8 cellular contexts compared by ENCODE assay signal in genomic region chr14:85529803-85530574, GRCh38. TPM values are rescaled to one million over a fixed set of nuclear protein-coding genes. Genes with fewer than 3 reads are reported as not detected.
DNase-seq lines count a peak whose midpoint lies in the region; FAIRE-seq and TF ChIP-seq lines count a peak whose summit lies in the region.

FLRT2 (plus strand) TSS chr14:85530144; CDS start chr14:85621515, 91,371 bp downstream.

- H3K36me3 Mint-ChIP-seq in astrocyte (ENCODE audit: low read depth, unreplicated experiment) = peaks cover 13% of the 10 kb centered on the region

- TF ChIP-seq CTCF in HEK293 (tag by site-specific recombination; IDR thresholded peaks at IDR 0.05) = no peak
- TF ChIP-seq CTCF in astrocyte (IDR thresholded peaks at IDR 0.05; ENCODE audit: insufficient read depth, low read depth, low read length) = no peak

- H3K27ac ChIP-seq in HEK293 (ENCODE audit: extremely low read depth, low read depth, low read length) (peak within 1 kb of the TSS; percentile 95; the same call in 1 of the 2 replicates), astrocyte (ENCODE audit: low read depth, low read length) (peak within 1 kb of the TSS; percentile 74), Karpas-422 (ENCODE audit: low read length) (no peak within 1 kb of the TSS)

- H4K20me1 ChIP-seq in astrocyte (ENCODE audit: insufficient read depth, low read length) = peaks cover 4% of the 10 kb centered on the region
- no peaks in the 10 kb centered on the region for H4K20me1 ChIP-seq in Karpas-422 (ENCODE audit: insufficient read depth, low read depth, low read length)

- H3K9me3 ChIP-seq in HEK293 (ENCODE audit: control insufficient read depth, insufficient read depth, low read depth, low read length) (no peaks in the 10 kb centered on the region), astrocyte (ENCODE audit: insufficient read depth, low read depth, low read length) (no peaks in the 10 kb centered on the region), Karpas-422 (ENCODE audit: low read length) (peaks cover 37% of the 10 kb centered on the region)

- H3K4me3 ChIP-seq in HEK293 (ENCODE audit: low read depth, low read length) (peak within 1 kb of the TSS; percentile 94), astrocyte (ENCODE audit: insufficient read depth, low read depth, low read length) (peak within 1 kb of the TSS; percentile 66), iPS-11a (ENCODE audit: low read depth, low read length) (peak within 1 kb of the TSS; percentile 72), Karpas-422 (ENCODE audit: low read length) (no peak within 1 kb of the TSS)

- peaks cover 16% of the 10 kb centered on the region for H3K4me1 Mint-ChIP-seq in astrocyte (ENCODE audit: low read depth, unreplicated experiment)

- peak within 1 kb of the TSS; percentile 95 for H3K4me3 Mint-ChIP-seq in astrocyte (ENCODE audit: unreplicated experiment)

- POLR2A ChIA-PET in HEK293 (lab: Yijun Ruan, JAX) = no interaction called here

- H3K9me3 Mint-ChIP-seq in astrocyte (ENCODE audit: unreplicated experiment) = no peaks in the 10 kb centered on the region

- CTCF ChIA-PET in HEK293 (lab: Yijun Ruan, JAX) = interaction anchor here (0.5 to 1.8 kb wide), 6 partner anchors 9 to 1056 kb away, joined by 3 to 4 read pairs (median 3); no protein-coding TSS in a partner anchor

- in situ Hi-C loops in G401 (cut with HindIII; ENCODE audit: low sequenced_read_pairs) = no loop called here

- peak within 1 kb of the TSS; percentile 99 for H3K4me2 ChIP-seq in astrocyte (ENCODE audit: low read length)
- no peak within 1 kb of the TSS for H3K4me2 ChIP-seq in Karpas-422 (ENCODE audit: low read depth, low read length, poor library complexity, severe bottlenecking)

- no peak for FAIRE-seq in astrocyte (lab: Jason Lieb, UNC)

- no peaks in the 10 kb centered on the region for H3K27me3 Mint-ChIP-seq in astrocyte (ENCODE audit: low read depth, unreplicated experiment)

- H3K27me3 ChIP-seq in astrocyte (ENCODE audit: insufficient read depth, low read length) (peaks cover 11% of the 10 kb centered on the region), Karpas-422 (ENCODE audit: low read length) (no peaks in the 10 kb centered on the region)

- H2AFZ ChIP-seq in astrocyte (ENCODE audit: low read depth, low read length) = peak within 1 kb of the TSS; percentile 91
- no peak within 1 kb of the TSS for H2AFZ ChIP-seq in Karpas-422 (ENCODE audit: low read length)

- 0 out of 2 replicates have a peak, but pooled peaks cover 4% of the 10 kb centered on the region for H3K9me2 ChIP-seq in Karpas-422 (replicated peaks; ENCODE audit: insufficient read depth, low read length)

- H3K27ac Mint-ChIP-seq in astrocyte (ENCODE audit: unreplicated experiment) = peak within 1 kb of the TSS; percentile 99

- H3K4me1 ChIP-seq in HEK293 (ENCODE audit: control insufficient read depth, insufficient read depth, low read length) (peaks cover 13% of the 10 kb centered on the region), astrocyte (ENCODE audit: insufficient read depth, low read length) (peaks cover 61% of the 10 kb centered on the region), Karpas-422 (ENCODE audit: low read length) (no peaks in the 10 kb centered on the region)

- no peaks in the 10 kb centered on the region for H3K36me3 ChIP-seq in HEK293 (ENCODE audit: control insufficient read depth in 2 of 2, insufficient read depth in 1 of 2, low read length in 2 of 2)
- no peaks in the 10 kb centered on the region for H3K36me3 ChIP-seq in astrocyte (ENCODE audit: insufficient read depth, low read length)
- no peaks in the 10 kb centered on the region for H3K36me3 ChIP-seq in Karpas-422 (ENCODE audit: insufficient read depth, low read length)

- DNase-seq in astrocyte (ENCODE audit: low read depth) (no peak), retina (peak; percentile 85), Karpas-422 (no peak), G401 (ENCODE audit: low spot score) (no peak), Kasumi-1 (lab: John Stamatoyannopoulos, UW) (no peak)
- no peak for DNase-seq in stimulated activated CD8-positive, alpha-beta memory T cell treated with anti-CD3 and anti-CD28 coated beads, Interleukin-4, amount 100 ng/mL, for 48 hours

- H3K9ac ChIP-seq in astrocyte (ENCODE audit: low read length) (peak within 1 kb of the TSS; percentile 87), Karpas-422 (ENCODE audit: low read length) (no peak within 1 kb of the TSS)

- H3K79me2 ChIP-seq in astrocyte (ENCODE audit: insufficient read depth, low read length) = no peaks in the 10 kb centered on the region
- no peaks in the 10 kb centered on the region for H3K79me2 ChIP-seq in Karpas-422 (ENCODE audit: low read length)

TF ChIP-seq in HEK293, 187 proteins besides CTCF, POLR2A, EP300 and RAD21:
- TF ChIP-seq PBX3 (CRISPR knock-in tag; IDR thresholded peaks at IDR 0.05) = peak; percentile 68; the same call in 1 of the 2 replicates
- TF ChIP-seq ZFP3 (tag by site-specific recombination; IDR thresholded peaks at IDR 0.05; ENCODE audit: low read depth) = no peak

RNA-seq across cellular contexts. Expression of gene FLRT2, which starts in this region (rescaled TPM):
- 171 and 227 TPM in 2 replicates for total RNA-seq in astrocyte
- total RNA-seq in Karpas-422 (2014; rRNA removed; shearing (Covaris generic); ENCODE audit: low replicate concordance) = not detected in 2 replicates
- not detected in 2 replicates for total RNA-seq in G401 (2014; rRNA removed; shearing (Covaris generic))

Comparison
In these comparisons a context has a peak if more than half of its experiments do, and no peak if none do; other contexts are left out.
1. RNA of gene FLRT2 (total RNA-seq): 171 to 227 TPM in astrocyte; not detected in Karpas-422 and not detected in G401; every median in the first group is over 100 times any median in the second.